6 cellular contexts compared by ENCODE assay signal in the genomic region with DNA sequence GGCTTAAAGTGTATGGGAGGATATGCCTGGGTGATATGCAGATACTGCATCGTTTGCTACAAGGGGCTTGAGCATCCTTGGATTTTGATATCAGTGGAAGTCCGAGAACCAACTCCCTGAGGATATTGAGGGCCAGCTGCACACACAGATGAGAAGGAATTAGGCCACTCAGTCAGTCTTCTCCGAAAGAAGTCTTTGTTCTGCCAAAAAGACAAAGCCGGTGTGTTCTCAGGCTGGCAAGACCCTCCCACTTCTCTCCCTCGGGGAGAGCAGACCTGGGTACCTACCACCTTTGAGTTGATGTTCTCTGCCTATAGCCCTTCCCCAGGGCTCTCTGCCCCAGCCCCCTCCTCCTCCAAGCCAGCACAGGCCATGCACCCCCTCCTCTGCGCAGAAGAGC. TPM values are rescaled to one million over a fixed set of nuclear protein-coding genes. Genes with fewer than 3 reads are reported as not detected.
DNase-seq lines count a peak whose midpoint lies in the region; ATAC-seq and TF ChIP-seq lines count a peak whose summit lies in the region.
"Not testable (repeated sequence)": the region's sequence is repeated elsewhere in the genome, so short reads cannot be mapped to it uniquely, and the experiment has no call there.

No MANE protein-coding gene starts in this region.

- H2AFZ ChIP-seq in PC-9, result not testable (repeated sequence)
- H2AFZ ChIP-seq in neural progenitor cell (replicated peaks), result peak overlapping the region; percentile 42

- in situ Hi-C loops in SK-MEL-5 (cut with HindIII; ENCODE audit: low pct_unique_long_range_greater_than_20kb, low sequenced_read_pairs), result not testable (repeated sequence)

- H3K4me1 ChIP-seq in PC-9 (replicated peaks; ENCODE audit: insufficient read depth); neural progenitor cell: not testable (repeated sequence)

- POLR2A ChIA-PET in PC-9 (lab: Charles Lee; ENCODE audit: unreplicated experiment), result not testable (repeated sequence)

- H3K9me2 ChIP-seq in PC-9 (ENCODE audit: insufficient read depth), result not testable (repeated sequence)

- H3F3A ChIP-seq in PC-9 (ENCODE audit: insufficient read depth, low read depth); neural progenitor cell (ENCODE audit: low read depth): not testable (repeated sequence)

- not testable (repeated sequence) for H3K9me3 Mint-ChIP-seq in neural progenitor cell

- H3K4me3 ChIP-seq in PC-9, neural progenitor cell: not testable (repeated sequence)

- not testable (repeated sequence) for ATAC-seq in T-helper 17 cell

- not testable (repeated sequence) for H3K9ac ChIP-seq in neural progenitor cell

- H3K36me3 ChIP-seq in PC-9 (ENCODE audit: low read depth); neural progenitor cell: not testable (repeated sequence)

- H3K27ac Mint-ChIP-seq in T-helper 17 cell, result peak overlapping the region; percentile 80
- not testable (repeated sequence) for H3K27ac Mint-ChIP-seq in neural progenitor cell

- peak; percentile 16 for DNase-seq in COLO829 (ENCODE audit: low spot score)
- DNase-seq in PC-9, T-helper 17 cell: not testable (repeated sequence)
- peak; percentile 80 for DNase-seq in SK-MEL-5 (ENCODE audit: low read depth, low spot score)
- DNase-seq in neural progenitor cell (ENCODE audit: low spot score), result peak; percentile 25
- DNase-seq in retina, result peak; percentile 7

- not testable (repeated sequence) for H3K27me3 ChIP-seq in PC-9 (ENCODE audit: insufficient read depth, low read depth); neural progenitor cell

- TF ChIP-seq CTCF in PC-9 (conservative IDR thresholded peaks at IDR 0.05); neural progenitor cell (IDR thresholded peaks at IDR 0.05): not testable (repeated sequence)

- not testable (repeated sequence) for H3K27me3 Mint-ChIP-seq in T-helper 17 cell; neural progenitor cell (ENCODE audit: insufficient read depth, low read depth)

- not testable (repeated sequence) for H4K20me1 ChIP-seq in PC-9 (ENCODE audit: insufficient read depth); neural progenitor cell (ENCODE audit: low read depth)

- intact Hi-C loops in PC-9 (cut with micrococcal nuclease; ENCODE audit: unreplicated experiment), result not testable (repeated sequence)

- not testable (repeated sequence) for H3K79me2 ChIP-seq in PC-9 (ENCODE audit: low read depth); neural progenitor cell (ENCODE audit: low read depth)

- BruUV-seq in PC-9 (replicated peaks; lab: Mats Ljungman, UMichigan), result not testable (repeated sequence)

- peaks cover 21% of the 10 kb centered on the region for H3K4me1 Mint-ChIP-seq in T-helper 17 cell
- not testable (repeated sequence) for H3K4me1 Mint-ChIP-seq in neural progenitor cell

- H3K9me3 ChIP-seq in PC-9 (ENCODE audit: insufficient read depth, low read depth); T-helper 17 cell (ENCODE audit: control insufficient read depth, low read length, poor library complexity, severe bottlenecking); neural progenitor cell (ENCODE audit: low read depth): not testable (repeated sequence)

- not testable (repeated sequence) for H3K36me3 Mint-ChIP-seq in T-helper 17 cell (ENCODE audit: low read depth); neural progenitor cell

- CTCF ChIA-PET in PC-9 (lab: Charles Lee), result not testable (repeated sequence)

- peak overlapping the region; percentile 19; the same call in 1 of the 2 replicates for H3K4me2 ChIP-seq in PC-9
- not testable (repeated sequence) for H3K4me2 ChIP-seq in neural progenitor cell

- H3K27ac ChIP-seq in PC-9, neural progenitor cell: not testable (repeated sequence)

- not testable (repeated sequence) for H3K4me3 Mint-ChIP-seq in T-helper 17 cell, neural progenitor cell

RNA-seq across cellular contexts. Expression of a gene that starts 22.4 kb away (rescaled TPM):
- 31.5 and 33.3 TPM in 2 replicates for total RNA-seq in PC-9 (2021)
- total RNA-seq in SK-MEL-5 (2014; rRNA removed; shearing (Covaris generic)), result 14.1 and 15.1 TPM in 2 replicates
- 8.8 and 11.3 TPM in 2 replicates for polyA plus RNA-seq in SK-MEL-5 (2015; cell fraction: cytosol; rRNA removed)
- polyA plus RNA-seq in SK-MEL-5 (2015; cell fraction: nucleus; rRNA removed), result 4.6 and 7.8 TPM in 2 replicates
- 10 to 100 TPM; 69.5 to 73.9 TPM for total RNA-seq in T-helper 17 cell
- total RNA-seq in neural progenitor cell (ENCODE audit: low replicate concordance), result 14.6 and 22.6 TPM in 2 replicates
